In the genomic region with DNA sequence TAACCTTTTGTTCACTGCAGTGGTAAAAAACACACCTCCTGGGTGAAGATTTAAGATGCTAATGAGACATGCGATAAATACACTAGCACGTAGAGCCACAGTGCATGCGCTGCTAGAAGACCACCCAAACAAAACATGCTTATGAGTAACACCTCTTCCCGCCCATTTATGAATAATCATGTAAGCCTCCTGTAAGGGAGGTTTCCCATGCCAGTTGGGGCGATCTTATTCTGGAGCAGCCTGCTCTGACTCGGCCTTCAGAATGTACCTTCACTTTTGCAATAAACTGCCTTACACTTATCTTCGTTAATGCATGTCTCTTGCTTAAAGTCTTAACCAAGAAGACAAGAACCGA, we compare ENCODE assay signal across 12 cellular contexts. TPM values are rescaled to one million over a fixed set of nuclear protein-coding genes. Genes with fewer than 3 reads are reported as not detected.
DNase-seq lines count a peak whose midpoint lies in the region; ATAC-seq, FAIRE-seq and TF ChIP-seq lines count a peak whose summit lies in the region.
"Had no signal": no experiment of that assay in that cellular context is flagged by ENCODE, and none has a peak within 500 bp of the region (broad histone marks: within the 10 kb centered on the region; RNA-seq: fewer than 3 reads in every experiment).

No MANE protein-coding gene starts in this region.

- POLR2A ChIA-PET in IMR-90 (lab: Charles Lee; ENCODE audit: unreplicated experiment), result no interaction called here
- POLR2A ChIA-PET in CD4-positive, alpha-beta T cell (lab: Charles Lee), result interaction anchor here (0.6 to 3.0 kb wide), 9 partner anchors 8 to 114 kb away, joined by 3 to 15 read pairs (median 4); no protein-coding TSS in a partner anchor

- no peaks in the 10 kb centered on the region for H4K20me1 ChIP-seq in IMR-90 (ENCODE audit: insufficient read depth, low read length)
- peaks cover 3% of the 10 kb centered on the region for H4K20me1 ChIP-seq in astrocyte (ENCODE audit: insufficient read depth, low read length)

- in situ Hi-C loops in IMR-90 (cut with MboI; ENCODE audit: low sequenced_read_pairs), result loop anchor here (10.0 kb wide), 2 partner anchors 61 to 301 kb away; partner anchors contain the start of genes CCDC188 and ZNF74

- H3K4me2 ChIP-seq in IMR-90 (ENCODE audit: low read depth, low read length) (no peak overlapping the region), astrocyte (ENCODE audit: low read length) (peak overlapping the region; percentile 10)

- H2BK120ac ChIP-seq in IMR-90 (ENCODE audit: low read depth, low read length), result no peak overlapping the region

- no peaks in the 10 kb centered on the region for H3K4me1 Mint-ChIP-seq in astrocyte (ENCODE audit: low read depth, unreplicated experiment)
- peaks cover 34% of the 10 kb centered on the region for H3K4me1 Mint-ChIP-seq in CD4-positive, alpha-beta T cell (ENCODE audit: low read depth)

- H2BK20ac ChIP-seq in IMR-90 (ENCODE audit: low read depth, low read length), result no peak overlapping the region

- H3K27ac ChIP-seq in IMR-90 (ENCODE audit: insufficient read depth, low read length) (no peak overlapping the region), astrocyte (ENCODE audit: low read depth, low read length) (no peak overlapping the region)
- no peak overlapping the region for H3K27ac ChIP-seq in CD4-positive, alpha-beta T cell (ENCODE audit: low read depth, low read length)

- peaks cover 18% of the 10 kb centered on the region for H3K36me3 Mint-ChIP-seq in astrocyte (ENCODE audit: low read depth, unreplicated experiment)
- peaks cover 62% of the 10 kb centered on the region for H3K36me3 Mint-ChIP-seq in CD4-positive, alpha-beta T cell (ENCODE audit: low read depth)

- no peak overlapping the region for H3K23ac ChIP-seq in IMR-90 (ENCODE audit: low read depth, low read length)

- no peak overlapping the region for H3K9ac ChIP-seq in IMR-90 (ENCODE audit: low read depth, low read length)
- H3K9ac ChIP-seq in astrocyte (ENCODE audit: low read length), result peak overlapping the region; percentile 15

- H4K8ac ChIP-seq in IMR-90 (ENCODE audit: low read depth in 2 of 2, low read length in 2 of 2), result no peak overlapping the region; a peak in 1 of 4 replicates

- no peak for ATAC-seq in IMR-90 (ENCODE audit: low read depth)
- no peak for ATAC-seq in GM19463 (IDR thresholded peaks at IDR 0.05; ENCODE audit: unreplicated experiment)
- ATAC-seq in CD4-positive, alpha-beta T cell (ENCODE audit: poor library complexity), result no peak

- no peak overlapping the region for H3K14ac ChIP-seq in IMR-90 (replicated peaks; ENCODE audit: low read depth, low read length)

- FAIRE-seq in astrocyte (lab: Jason Lieb, UNC), result no peak
- FAIRE-seq: RCC 7860 had no signal

- peaks cover 24% of the 10 kb centered on the region for H3K36me3 ChIP-seq in IMR-90 (ENCODE audit: control insufficient read depth, insufficient read depth, low read length)
- H3K36me3 ChIP-seq in astrocyte (ENCODE audit: insufficient read depth, low read length), result peaks cover 1% of the 10 kb centered on the region

- no peaks in the 10 kb centered on the region for H3K9me1 ChIP-seq in IMR-90 (ENCODE audit: insufficient read depth, low read length)

- H3K4me3 ChIP-seq in IMR-90 (ENCODE audit: insufficient read depth, low read depth, low read length), result no peak overlapping the region
- H3K4me3 ChIP-seq in astrocyte (ENCODE audit: insufficient read depth, low read depth, low read length), result no peak overlapping the region
- H3K4me3 ChIP-seq: BLaER1 treated with 17β-estradiol and CSF1 and Interleukin-3, amounts not matched to agents 10 nM and 100 nM; MG63 had no signal

- no peak overlapping the region for H3K56ac ChIP-seq in IMR-90 (ENCODE audit: extremely low read depth, insufficient read depth, low read length)

- no peak overlapping the region for H3K4ac ChIP-seq in IMR-90 (ENCODE audit: low read depth, low read length)

- no peaks in the 10 kb centered on the region for H3K9me3 Mint-ChIP-seq in astrocyte (ENCODE audit: unreplicated experiment)
- no peaks in the 10 kb centered on the region for H3K9me3 Mint-ChIP-seq in CD4-positive, alpha-beta T cell
- H3K9me3 Mint-ChIP-seq: HFFc6 had no signal

- BruUV-seq in IMR-90 (replicated peaks; lab: Mats Ljungman, UMichigan), result no TSS peak

- dilution Hi-C loops in IMR-90 (cut with HindIII; ENCODE audit: low sequenced_read_pairs, unreplicated experiment), result no loop called here

- H2BK15ac ChIP-seq in IMR-90 (ENCODE audit: low read depth, low read length), result no peak overlapping the region

- DNase-seq in ELR (ENCODE audit: low read depth) (peak; percentile 17), IMR-90 (peak; percentile 24), astrocyte (ENCODE audit: low read depth) (peak; percentile 22), posterior vena cava (ENCODE audit: low spot score) (peak; percentile 26), islet precursor cell (no peak)
- DNase-seq in CD4-positive, alpha-beta T cell, result no peak
- DNase-seq: NK-92 treated with Interleukin-12 subunit alpha and Interleukin-12 subunit beta, amount 100 ng/mL, for 24 hours had no signal

- no peak for TF ChIP-seq POLR2A in IMR-90 (IDR thresholded peaks at IDR 0.05; ENCODE audit: low read depth, low read length)

- no peak overlapping the region for H2AFZ ChIP-seq in IMR-90 (replicated peaks; ENCODE audit: low read length, poor library complexity)
- H2AFZ ChIP-seq in astrocyte (ENCODE audit: low read depth, low read length), result no peak overlapping the region

- H3K18ac ChIP-seq in IMR-90 (ENCODE audit: low read depth, low read length), result no peak overlapping the region

- peaks cover 0 to 12% of the 10 kb centered on the region in 2 experiments; a peak in 2 of 4 replicates for H3K79me1 ChIP-seq in IMR-90 (ENCODE audit: low read depth in 1 of 2, low read length in 2 of 2)

- H3K27me3 ChIP-seq in IMR-90 (ENCODE audit: control insufficient read depth, insufficient read depth, low read length) (no peaks in the 10 kb centered on the region), astrocyte (ENCODE audit: insufficient read depth, low read length) (no peaks in the 10 kb centered on the region)
- H3K27me3 ChIP-seq in CD4-positive, alpha-beta T cell (ENCODE audit: control insufficient read depth, insufficient read depth, low read length), result no peaks in the 10 kb centered on the region
- H3K27me3 ChIP-seq: BLaER1 treated with 17β-estradiol and CSF1 and Interleukin-3, amounts not matched to agents 10 nM and 100 nM; MG63 had no signal

- no peak overlapping the region for H2AK5ac ChIP-seq in IMR-90 (ENCODE audit: low read depth, low read length)

- TF ChIP-seq CTCF in IMR-90 (conservative IDR thresholded peaks at IDR 0.05; ENCODE audit: low read depth, low read length) (no peak), astrocyte (IDR thresholded peaks at IDR 0.05; ENCODE audit: insufficient read depth, low read depth, low read length) (no peak)
- no peak for TF ChIP-seq CTCF in CD4-positive, alpha-beta T cell (IDR thresholded peaks at IDR 0.05)

- H2AK9ac ChIP-seq in IMR-90 (replicated peaks; ENCODE audit: low read depth, low read length, poor library complexity), result no peak overlapping the region

- H3K4me1 ChIP-seq in IMR-90 (ENCODE audit: control insufficient read depth, insufficient read depth, low read length) (peaks cover 5% of the 10 kb centered on the region), astrocyte (ENCODE audit: insufficient read depth, low read length) (peaks cover 4% of the 10 kb centered on the region)

- CTCF ChIA-PET in IMR-90 (lab: Yijun Ruan, JAX), result interaction anchor here (1.2 to 1.4 kb wide), 2 partner anchors 12 to 37 kb away, joined by 4 to 12 read pairs; no protein-coding TSS in a partner anchor
- CTCF ChIA-PET in CD4-positive, alpha-beta T cell (lab: Charles Lee), result interaction anchor here (1.0 to 1.5 kb wide), 7 partner anchors 27 to 151 kb away, joined by 3 to 35 read pairs (median 5); no protein-coding TSS in a partner anchor

- H3K79me2 ChIP-seq in astrocyte (ENCODE audit: insufficient read depth, low read length), result no peaks in the 10 kb centered on the region

- H3K27ac Mint-ChIP-seq in astrocyte (ENCODE audit: unreplicated experiment), result no peak overlapping the region
- no peak overlapping the region for H3K27ac Mint-ChIP-seq in CD4-positive, alpha-beta T cell

- no peak overlapping the region for H4K5ac ChIP-seq in IMR-90 (ENCODE audit: low read depth, low read length)

- H3K9me3 ChIP-seq in IMR-90 (ENCODE audit: control insufficient read depth, insufficient read depth, low read length) (no peaks in the 10 kb centered on the region), astrocyte (ENCODE audit: insufficient read depth, low read depth, low read length) (no peaks in the 10 kb centered on the region)
- no peaks in the 10 kb centered on the region for H3K9me3 ChIP-seq in CD4-positive, alpha-beta T cell (ENCODE audit: control insufficient read depth, low read length)
- H3K9me3 ChIP-seq: BLaER1 treated with 17β-estradiol and CSF1 and Interleukin-3, amounts not matched to agents 10 nM and 100 nM; MG63 had no signal

- intact Hi-C loops in IMR-90 (cut with micrococcal nuclease), result loop anchor here (1.0 to 5.0 kb wide), 3 partner anchors 37 to 298 kb away; partner anchors contain the start of gene KLHL22
- intact Hi-C loops in posterior vena cava (cut with DNase I), result loop anchor here in 1 of 2 donors (2.0 to 10.0 kb wide), 2 partner anchors 35 to 51 kb away; no protein-coding TSS in a partner anchor
- intact Hi-C loops in CD4-positive, alpha-beta T cell (cut with DNase I, micrococcal nuclease), result loop anchor here (1.0 to 10.0 kb wide), 4 partner anchors 25 to 99 kb away; no protein-coding TSS in a partner anchor

- H4K91ac ChIP-seq in IMR-90 (ENCODE audit: insufficient read depth, low read depth, low read length), result no peak overlapping the region

- no peak overlapping the region for H2BK5ac ChIP-seq in IMR-90 (ENCODE audit: low read depth, low read length, poor library complexity, severe bottlenecking)

- TF ChIP-seq RAD21 in IMR-90 (IDR thresholded peaks at IDR 0.05; ENCODE audit: low read length), result no peak

- no peak overlapping the region for H3K4me3 Mint-ChIP-seq in astrocyte (ENCODE audit: unreplicated experiment)
- no peak overlapping the region for H3K4me3 Mint-ChIP-seq in CD4-positive, alpha-beta T cell
- H3K4me3 Mint-ChIP-seq: HFFc6 had no signal

- H3K27me3 Mint-ChIP-seq in astrocyte (ENCODE audit: low read depth, unreplicated experiment), result peaks cover 2% of the 10 kb centered on the region
- H3K27me3 Mint-ChIP-seq in CD4-positive, alpha-beta T cell, result no peaks in the 10 kb centered on the region

- WGBS in IMR-90 (ENCODE audit: extremely low coverage in 2 of 2, insufficient read length in 1 of 2), 2 experiments, result 100% methylated on average over 3 of the region's 8 CpGs; no CpG with 5 or more reads in 1 of the 2 experiments

RNA-seq across cellular contexts. Expression of gene SCARF2, which starts 18.1 kb away (rescaled TPM):
- 3.4 and 4.2 TPM in 2 replicates for total RNA-seq in IMR-90 (2012; rRNA removed)
- 37.0 and 55.8 TPM in 2 replicates for polyA plus RNA-seq in IMR-90 (2012; rRNA removed)
- 44.5 and 81.9 TPM in 2 replicates for polyA plus RNA-seq in IMR-90 (2012; cell fraction: cytosol; rRNA removed)
- 68.1 and 248 TPM in 2 replicates for polyA plus RNA-seq in IMR-90 (2012; cell fraction: nucleus; rRNA removed; ENCODE audit: low replicate concordance)
- total RNA-seq in astrocyte, result 17.3 and 22.5 TPM in 2 replicates
- 10 to 100 TPM; 18.6 to 26.7 TPM for total RNA-seq in posterior vena cava
- 1 to 10 TPM; 2.5 to 3.1 TPM for total RNA-seq in CD4-positive, alpha-beta T cell

RNA-seq across cellular contexts. Expression of gene KLHL22, which starts 39.9 kb away (rescaled TPM):
- total RNA-seq in IMR-90 (2012; rRNA removed), result 25.8 and 27.1 TPM in 2 replicates
- polyA plus RNA-seq in IMR-90 (2012; rRNA removed), result 28.7 and 30.1 TPM in 2 replicates
- polyA plus RNA-seq in IMR-90 (2012; cell fraction: cytosol; rRNA removed), result 14.3 and 46.6 TPM in 2 replicates
- polyA plus RNA-seq in IMR-90 (2012; cell fraction: nucleus; rRNA removed; ENCODE audit: low replicate concordance), result 70.3 and 122 TPM in 2 replicates
- 13.7 and 14.0 TPM in 2 replicates for total RNA-seq in astrocyte
- 10 to 100 TPM; 16.3 to 20.0 TPM for total RNA-seq in posterior vena cava
- total RNA-seq in CD4-positive, alpha-beta T cell, result 10 to 100 TPM; 24.1 to 27.7 TPM

RNA-seq across cellular contexts. Expression of gene MED15, which starts 51.7 kb away (rescaled TPM):
- total RNA-seq in IMR-90 (2012; rRNA removed), result 19.0 and 22.8 TPM in 2 replicates
- polyA plus RNA-seq in IMR-90 (2012; rRNA removed), result 68.8 and 71.5 TPM in 2 replicates
- polyA plus RNA-seq in IMR-90 (2012; cell fraction: cytosol; rRNA removed), result 43.1 and 81.0 TPM in 2 replicates
- 269 and 514 TPM in 2 replicates for polyA plus RNA-seq in IMR-90 (2012; cell fraction: nucleus; rRNA removed; ENCODE audit: low replicate concordance)
- total RNA-seq in astrocyte, result 127 and 153 TPM in 2 replicates
- total RNA-seq in posterior vena cava, result 10 to 100 TPM; 75.9 to 80.5 TPM
- 100 to 1,000 TPM; 181 to 191 TPM for total RNA-seq in CD4-positive, alpha-beta T cell

Comparison
In these comparisons a context has a peak if more than half of its experiments do, and no peak if none do; other contexts are left out.
1. DNase-seq: peak in ELR (single experiment), IMR-90 (single experiment), astrocyte (single experiment) and posterior vena cava (single experiment); none in islet precursor cell (single experiment) and CD4-positive, alpha-beta T cell (0 of 10).